Comparison of ENCODE assay signal across 2 cellular contexts in genomic region chr20:63100401-63100925, GRCh38.
TF ChIP-seq lines count a peak whose summit lies in the region.

No MANE protein-coding gene starts in this region.

TF ChIP-seq in HepG2, 621 proteins besides CTCF, POLR2A, EP300 and RAD21 (continued from another document):
- TF ChIP-seq CBX2 (IDR thresholded peaks at IDR 0.05; ENCODE audit: low read depth, low read length) (no peak), CBX2 (CRISPR knock-in tag; IDR thresholded peaks at IDR 0.05; ENCODE audit: low read depth) (no peak), ZNF552 (CRISPR knock-in tag; IDR thresholded peaks at IDR 0.05; ENCODE audit: borderline replicate concordance) (no peak), ZFAT (CRISPR knock-in tag; conservative IDR thresholded peaks at IDR 0.05) (no peak), FOXM1 (CRISPR knock-in tag; IDR thresholded peaks at IDR 0.05) (no peak), KLF12 (CRISPR knock-in tag; IDR thresholded peaks at IDR 0.05; ENCODE audit: borderline replicate concordance) (no peak), CAMTA2 (CRISPR knock-in tag; IDR thresholded peaks at IDR 0.05; ENCODE audit: borderline replicate concordance) (no peak), PITX1 (CRISPR knock-in tag; IDR thresholded peaks at IDR 0.05) (no peak), KMT2A (CRISPR knock-in tag; IDR thresholded peaks at IDR 0.05) (no peak), PBX2 (CRISPR knock-in tag; IDR thresholded peaks at IDR 0.05) (no peak), TFDP2 (CRISPR knock-in tag; IDR thresholded peaks at IDR 0.05) (no peak)

TF ChIP-seq in WTC11, 78 proteins besides CTCF, POLR2A, EP300 and RAD21 (continued from another document):
- TF ChIP-seq ARID4B (CRISPR knock-in tag; IDR thresholded peaks at IDR 0.05; ENCODE audit: borderline replicate concordance) (no peak), ELF4 (CRISPR knock-in tag; IDR thresholded peaks at IDR 0.05; ENCODE audit: low read depth) (no peak), KAT7 (CRISPR knock-in tag; IDR thresholded peaks at IDR 0.05; ENCODE audit: borderline replicate concordance) (no peak), ZNF423 (CRISPR knock-in tag; IDR thresholded peaks at IDR 0.05) (no peak), ZNF138 (CRISPR knock-in tag; conservative IDR thresholded peaks at IDR 0.05) (no peak), E2F4 (CRISPR knock-in tag; IDR thresholded peaks at IDR 0.05; ENCODE audit: borderline replicate concordance, low read depth) (no peak), MXD4 (CRISPR knock-in tag; IDR thresholded peaks at IDR 0.05; ENCODE audit: borderline replicate concordance) (no peak), CBFB (CRISPR knock-in tag; IDR thresholded peaks at IDR 0.05; ENCODE audit: low read depth) (no peak), CDX4 (CRISPR knock-in tag; IDR thresholded peaks at IDR 0.05; ENCODE audit: borderline replicate concordance) (no peak), ZBTB43 (CRISPR knock-in tag; IDR thresholded peaks at IDR 0.05) (no peak), ZNF219 (CRISPR knock-in tag; IDR thresholded peaks at IDR 0.05; ENCODE audit: borderline replicate concordance) (no peak), SP1 (CRISPR knock-in tag; conservative IDR thresholded peaks at IDR 0.05) (no peak), RELA (CRISPR knock-in tag; IDR thresholded peaks at IDR 0.05; ENCODE audit: borderline replicate concordance) (no peak), AR (CRISPR knock-in tag; IDR thresholded peaks at IDR 0.05) (no peak), HMGXB4 (CRISPR knock-in tag; IDR thresholded peaks at IDR 0.05) (no peak), ERG (CRISPR knock-in tag; IDR thresholded peaks at IDR 0.05) (no peak), ZNF671 (CRISPR knock-in tag; IDR thresholded peaks at IDR 0.05) (no peak)
- TF ChIP-seq, protein P1, sequence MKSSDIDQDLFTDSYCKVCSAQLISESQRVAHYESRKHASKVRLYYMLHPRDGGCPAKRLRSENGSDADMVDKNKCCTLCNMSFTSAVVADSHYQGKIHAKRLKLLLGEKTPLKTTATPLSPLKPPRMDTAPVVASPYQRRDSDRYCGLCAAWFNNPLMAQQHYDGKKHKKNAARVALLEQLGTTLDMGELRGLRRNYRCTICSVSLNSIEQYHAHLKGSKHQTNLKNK (CRISPR knock-in tag; IDR thresholded peaks at IDR 0.05): no peak
